23 cellular contexts compared by ENCODE assay signal in genomic region chr1:93107395-93107794, GRCh38. TPM values are rescaled to one million over a fixed set of nuclear protein-coding genes. Genes with fewer than 3 reads are reported as not detected.
A peak's percentile ranks its signal among the peaks of the same experiment; 100 is the strongest.
DNase-seq lines count a peak whose midpoint lies in the region; ATAC-seq, FAIRE-seq and TF ChIP-seq lines count a peak whose summit lies in the region.
"Had no signal": no experiment of that assay in that cellular context is flagged by ENCODE, and none has a peak within 500 bp of the region (broad histone marks: within the 10 kb centered on the region; RNA-seq: fewer than 3 reads in every experiment).

No MANE protein-coding gene starts in this region.

- no peak for ATAC-seq in K562
- ATAC-seq: A549; CD8-positive, alpha-beta T cell; GM12878 had no signal

- WGBS in H9 (ENCODE audit: extremely low coverage, insufficient read length, low lambda C conversion rate): no CpG with 5 or more reads among the region's 4 CpGs
- WGBS in K562 (ENCODE audit: insufficient coverage, low coverage, missing lambda C conversion rate): 95% methylated on average over 4 of the region's 4 CpGs

- no peaks in the 10 kb centered on the region for H4K20me1 ChIP-seq in H9 (ENCODE audit: control insufficient read depth, insufficient read depth, insufficient read length)
- no peaks in the 10 kb centered on the region for H4K20me1 ChIP-seq in K562 (replicated peaks; ENCODE audit: control insufficient read depth, insufficient read depth, low read length)

- H3K27ac ChIP-seq in H9 (ENCODE audit: insufficient read length, low read depth, low read length): no peak overlapping the region
- H3K27ac ChIP-seq in K562 (ENCODE audit: extremely low read depth, low read depth, low read length): no peak overlapping the region
- H3K27ac ChIP-seq: 22Rv1; A549; BLaER1 treated with 17β-estradiol and CSF1 and Interleukin-3, amounts not matched to agents 10 nM and 100 nM; C4-2B had no signal

- H3K27ac Mint-ChIP-seq in activated naive CD4-positive, alpha-beta T cell treated with anti-CD3 and anti-CD28 coated beads, Interleukin-2, amount 50 U/mL, for 24 hours: peak overlapping the region; percentile 66
- H3K27ac Mint-ChIP-seq in H9: peak overlapping the region in 2 of 3 experiments; percentile 55 to 69; a peak in 4 of 7 replicates
- H3K27ac Mint-ChIP-seq: B cell; CD4-positive, alpha-beta T cell; CD8-positive, alpha-beta T cell had no signal

- TF ChIP-seq RAD21 in K562 (CRISPR knock-in tag; conservative IDR thresholded peaks at IDR 0.05 in 1 of 2, IDR thresholded peaks at IDR 0.05 in 1 of 2): no peak

- H3K4me3 Mint-ChIP-seq in activated naive CD4-positive, alpha-beta T cell treated with anti-CD3 and anti-CD28 coated beads, Interleukin-2, amount 50 U/mL, for 24 hours: no peak overlapping the region
- H3K4me3 Mint-ChIP-seq in H9: no peak overlapping the region
- H3K4me3 Mint-ChIP-seq: B cell; CD4-positive, alpha-beta T cell; CD8-positive, alpha-beta T cell had no signal

- no peaks in the 10 kb centered on the region for H3K23me2 ChIP-seq in H9 (ENCODE audit: insufficient read length, low read depth, low read length, poor library complexity, severe bottlenecking)

- no peak overlapping the region for H3K23ac ChIP-seq in H9 (ENCODE audit: insufficient read length, low read depth, low read length)

- H2AFZ ChIP-seq in H9 (ENCODE audit: low read length) (no peak overlapping the region), K562 (ENCODE audit: low read depth, low read length) (no peak overlapping the region)

- H2BK5ac ChIP-seq in H9 (ENCODE audit: insufficient read length, low read length): no peak overlapping the region

- no peak for TF ChIP-seq CTCF in H9 (conservative IDR thresholded peaks at IDR 0.05)
- TF ChIP-seq CTCF in K562 (IDR thresholded peaks at IDR 0.05 in 2 of 3, conservative IDR thresholded peaks at IDR 0.05 in 1 of 3; ENCODE audit: insufficient read depth in 2 of 3, low read depth in 1 of 3, low read length in 3 of 3): no peak

- H3K9me3 ChIP-seq in H9 (ENCODE audit: control insufficient read depth, low read depth, low read length) (no peaks in the 10 kb centered on the region), K562 (replicated peaks; ENCODE audit: control insufficient read depth, insufficient read depth, low read depth, low read length) (peaks cover 6% of the 10 kb centered on the region)

- peaks cover 40% of the 10 kb centered on the region for H3K4me1 Mint-ChIP-seq in activated naive CD4-positive, alpha-beta T cell treated with anti-CD3 and anti-CD28 coated beads, Interleukin-2, amount 50 U/mL, for 24 hours
- peaks cover 28 to 42% of the 10 kb centered on the region in 2 experiments for H3K4me1 Mint-ChIP-seq in H9

- H3K9me3 Mint-ChIP-seq in activated naive CD4-positive, alpha-beta T cell treated with anti-CD3 and anti-CD28 coated beads, Interleukin-2, amount 50 U/mL, for 24 hours: no peaks in the 10 kb centered on the region
- peaks cover 5 to 7% of the 10 kb centered on the region in 2 experiments; a peak in 1 of 5 replicates for H3K9me3 Mint-ChIP-seq in H9
- H3K9me3 Mint-ChIP-seq: CD4-positive, alpha-beta T cell had no signal

- H2AK5ac ChIP-seq in H9 (ENCODE audit: insufficient read length, low read length): no peak overlapping the region

- no peak for TF ChIP-seq EP300 in K562 (IDR thresholded peaks at IDR 0.05; ENCODE audit: low read length)

- H3K27me3 ChIP-seq in H9 (ENCODE audit: insufficient read depth, low read length) (no peaks in the 10 kb centered on the region), K562 (ENCODE audit: control insufficient read depth in 2 of 2, insufficient read depth in 2 of 2, low read length in 2 of 2) (no peaks in the 10 kb centered on the region)
- H3K27me3 ChIP-seq: BLaER1 treated with 17β-estradiol and CSF1 and Interleukin-3, amounts not matched to agents 10 nM and 100 nM had no signal

- H3K18ac ChIP-seq in H9 (ENCODE audit: insufficient read length, low read depth, low read length): no peak overlapping the region

- H4K5ac ChIP-seq in H9 (ENCODE audit: insufficient read length, low read depth, low read length): no peak overlapping the region

- H3K4me3 ChIP-seq in K562: no peak overlapping the region
- H3K4me3 ChIP-seq: A549; BLaER1 treated with 17β-estradiol and CSF1 and Interleukin-3, amounts not matched to agents 10 nM and 100 nM; GM12878 had no signal

- no peak overlapping the region for H2BK20ac ChIP-seq in H9 (ENCODE audit: low read depth, low read length, poor library complexity, severe bottlenecking)

- intact Hi-C loops in K562 (cut with micrococcal nuclease): no loop called here

- no TSS peak for BruUV-seq in K562 (replicated peaks; lab: Mats Ljungman, UMichigan)

- H2BK12ac ChIP-seq in H9 (ENCODE audit: insufficient read length, low read depth, low read length): no peak overlapping the region

- H3K79me1 ChIP-seq in H9 (ENCODE audit: insufficient read depth, low read depth, low read length, poor library complexity, severe bottlenecking): peaks cover 3% of the 10 kb centered on the region

- H3K79me2 ChIP-seq in H9 (ENCODE audit: insufficient read depth, low read length) (peaks cover 44% of the 10 kb centered on the region; the same call in 1 of the 2 replicates), K562 (ENCODE audit: control insufficient read depth, insufficient read depth, low read length) (peaks cover 96% of the 10 kb centered on the region)

- peaks cover 31% of the 10 kb centered on the region for H3K36me3 Mint-ChIP-seq in activated naive CD4-positive, alpha-beta T cell treated with anti-CD3 and anti-CD28 coated beads, Interleukin-2, amount 50 U/mL, for 24 hours
- H3K36me3 Mint-ChIP-seq in H9 (ENCODE audit: insufficient read depth in 1 of 3, low read depth in 3 of 3): peaks cover 42 to 54% (median 52%) of the 10 kb centered on the region in 3 experiments

- CTCF ChIA-PET in K562 (lab: Yijun Ruan, JAX; ENCODE audit: low intra/inter-chr PET ratio): no interaction called here

- H3K4ac ChIP-seq in H9 (ENCODE audit: low read depth, low read length): no peak overlapping the region

- H2BK120ac ChIP-seq in H9 (ENCODE audit: low read depth, low read length, poor library complexity, severe bottlenecking): no peak overlapping the region

- H2BK15ac ChIP-seq in H9 (ENCODE audit: low read depth, low read length): no peak overlapping the region

- no peak for DNase-seq in activated naive CD4-positive, alpha-beta T cell treated with Interleukin-2 at 50 U/mL for 16 hours
- DNase-seq in H9 (no peak), K562 (ENCODE audit: extremely low read depth in 1 of 4, low spot score in 3 of 4) (no peak), COLO829 (ENCODE audit: low spot score) (no peak)
- DNase-seq: AML-193; CD4-positive, alpha-beta T cell; CD8-positive, alpha-beta T cell; COR-L47; DMS 273 treated with DMSO at 0.1 percent for 48 hours; DMS153; DMS53; DMS79; DND-41; EL; GDM1 had no signal

- H3K4me2 ChIP-seq in H9 (ENCODE audit: insufficient read depth, insufficient read length, low read length) (no peak overlapping the region), K562 (ENCODE audit: insufficient read depth, low read length) (no peak overlapping the region)
- H3K4me2 ChIP-seq: A549; BLaER1 treated with 17β-estradiol and CSF1 and Interleukin-3, amounts not matched to agents 10 nM and 100 nM had no signal

- H4K8ac ChIP-seq in H9 (replicated peaks; ENCODE audit: insufficient read length, low read depth, low read length): no peak overlapping the region

- no peak for TF ChIP-seq POLR2A in K562 (conservative IDR thresholded peaks at IDR 0.05)

- no peak overlapping the region for H3K14ac ChIP-seq in H9 (ENCODE audit: insufficient read depth, low read length)

- POLR2A ChIA-PET in K562 (lab: Yijun Ruan, JAX): no interaction called here

- H3K9me1 ChIP-seq in K562 (ENCODE audit: control insufficient read depth, insufficient read depth, low read length): no peaks in the 10 kb centered on the region

- in situ Hi-C loops in K562 (cut with MboI): no loop called here

- H4K91ac ChIP-seq in H9 (ENCODE audit: insufficient read length, low read depth, low read length): no peak overlapping the region

- H3K4me1 ChIP-seq in H9 (ENCODE audit: insufficient read depth, low read length): no peaks in the 10 kb centered on the region; the same call in 1 of the 2 replicates
- H3K4me1 ChIP-seq in K562 (replicated peaks in 1 of 2; ENCODE audit: control insufficient read depth in 2 of 2, insufficient read depth in 2 of 2, low read length in 2 of 2): no peaks in the 10 kb centered on the region

- no peaks in the 10 kb centered on the region for H3K27me3 Mint-ChIP-seq in activated naive CD4-positive, alpha-beta T cell treated with anti-CD3 and anti-CD28 coated beads, Interleukin-2, amount 50 U/mL, for 24 hours
- H3K27me3 Mint-ChIP-seq in H9 (ENCODE audit: low read depth): no peaks in the 10 kb centered on the region
- H3K27me3 Mint-ChIP-seq: B cell; CD4-positive, alpha-beta T cell had no signal

- H3K56ac ChIP-seq in H9 (ENCODE audit: insufficient read length, low read depth, low read length): no peak overlapping the region

- H3K9ac ChIP-seq in H9 (ENCODE audit: extremely low read depth, insufficient read length, low read length): no peak overlapping the region
- no peak overlapping the region for H3K9ac ChIP-seq in K562 (ENCODE audit: insufficient read depth in 1 of 2, low read depth in 2 of 2, low read length in 2 of 2)
- H3K9ac ChIP-seq: BLaER1 treated with 17β-estradiol and CSF1 and Interleukin-3, amounts not matched to agents 10 nM and 100 nM had no signal

- no peak overlapping the region for H3T11ph ChIP-seq in H9 (ENCODE audit: low read length)

- peaks cover 49% of the 10 kb centered on the region for H3K36me3 ChIP-seq in K562 (ENCODE audit: control insufficient read depth, insufficient read depth, low read length)

- FAIRE-seq in K562 (lab: Jason Lieb, UNC): no peak
- FAIRE-seq: A549, GM12878, GM18507 had no signal

RNA-seq across cellular contexts. Expression of gene MTF2, which starts 28.3 kb away (rescaled TPM):
- total RNA-seq in H9 (2021) (103 and 110 TPM in 2 replicates), K562 (2014; rRNA removed) (41.8 and 59.6 TPM in 2 replicates), K562 (2014; rRNA removed; fragmentation: Illumina TruSeq; extraction: Trizol) (61.0 and 73.0 TPM in 2 replicates), K562 (2015; rRNA removed; fragmentation: Illumina TruSeq; extraction: Trizol) (48.6 and 57.7 TPM in 2 replicates), K562 (2021) (65.2 and 73.5 TPM in 2 replicates)
- 113 and 169 TPM in 2 replicates for total RNA-seq in K562 (2011; cell fraction: chromatin; rRNA removed; ENCODE audit: low replicate concordance)
- 52.4 and 56.5 TPM in 2 replicates for total RNA-seq in K562 (2011; cell fraction: nucleolus; rRNA removed)
- total RNA-seq in K562 (2011; cell fraction: nucleoplasm; rRNA removed): 83.4 and 116 TPM in 2 replicates
- polyA plus RNA-seq in K562 (2011; rRNA removed) (102 and 124 TPM in 2 replicates), K562 (2014; fragmentation: Illumina TruSeq; extraction: Trizol) (46.4 and 49.6 TPM in 2 replicates), K562 (2014; fragmentation: Nextera tagmentation; extraction: Ambion mirVana) (10 to 100 TPM; 29.3 to 35.7 TPM), K562 (2014; rRNA removed) (44.1 and 48.3 TPM in 2 replicates)
- polyA plus RNA-seq in K562 (2011; cell fraction: cytosol; rRNA removed): 33.7 and 48.2 TPM in 2 replicates
- 70.9 and 72.2 TPM in 2 replicates for polyA plus RNA-seq in K562 (2011; cell fraction: nucleus; rRNA removed)
- polyA plus RNA-seq in K562 (2012): 26.3 and 52.8 TPM in 2 replicates
- 207 and 218 TPM in 2 replicates for polyA minus RNA-seq in K562 (2011; rRNA and poly(A)+ RNA removed)
- 42.9 and 48.8 TPM in 2 replicates for polyA minus RNA-seq in K562 (2011; cell fraction: cytosol; rRNA and poly(A)+ RNA removed)
- polyA minus RNA-seq in K562 (2011; cell fraction: nucleus; rRNA and poly(A)+ RNA removed): 80.4 and 145 TPM in 2 replicates
